Comparison of ENCODE assay signal across 40 cellular contexts in the genomic region with DNA sequence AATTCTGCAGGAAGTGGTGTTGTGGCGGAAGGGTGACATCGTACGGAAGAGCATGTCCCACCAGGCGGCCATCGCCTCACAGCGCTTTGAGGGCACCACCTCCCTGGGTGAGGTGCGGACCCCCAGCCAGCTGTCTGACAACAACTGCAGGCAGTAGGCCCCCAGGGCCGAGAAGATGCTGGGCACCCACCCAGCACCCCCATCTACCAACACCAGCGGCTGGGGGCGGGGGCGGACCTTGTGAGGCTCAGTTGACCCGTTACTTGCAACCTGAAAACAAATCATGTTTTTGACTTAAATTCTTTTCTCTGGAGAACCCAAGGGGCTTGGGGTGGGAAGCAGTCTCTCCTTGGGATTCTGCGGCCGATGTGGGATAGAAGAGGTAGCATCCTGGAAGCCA. TPM values are rescaled to one million over a fixed set of nuclear protein-coding genes. Genes with fewer than 3 reads are reported as not detected.
"Had no signal": no experiment of that assay in that cellular context is flagged by ENCODE, and none has a peak within 500 bp of the region (broad histone marks: within the 10 kb centered on the region; RNA-seq: fewer than 3 reads in every experiment).

No MANE protein-coding gene starts in this region.

- H3K27me3 Mint-ChIP-seq: activated CD4-positive, alpha-beta memory T cell treated with anti-CD3 and anti-CD28 coated beads, Interleukin-2, amount 10 ng/mL, durations not matched to agents 7 days and 5 days; activated CD4-positive, alpha-beta T cell treated with anti-CD3 and anti-CD28 coated beads for 36 hours; activated CD4-positive, alpha-beta T cell treated with anti-CD3 and anti-CD28 coated beads, Interleukin-2, amount 10 ng/mL, durations not matched to agents 7 days and 5 days; activated CD8-positive, alpha-beta memory T cell treated with anti-CD3 and anti-CD28 coated beads, Interleukin-2, amount 10 ng/mL, durations not matched to agents 7 days and 5 days; activated naive CD8-positive, alpha-beta T cell treated with anti-CD3 and anti-CD28 coated beads for 36 hours; activated T-cell treated with anti-CD3 and anti-CD28 coated beads, Interleukin-2, amount 50 U/mL, for 24 hours had no signal

- H3K4me3 Mint-ChIP-seq: activated CD4-positive, alpha-beta memory T cell treated with anti-CD3 and anti-CD28 coated beads, Interleukin-2, amount 10 ng/mL, durations not matched to agents 7 days and 5 days; activated CD4-positive, alpha-beta T cell treated with anti-CD3 and anti-CD28 coated beads for 36 hours; activated CD4-positive, alpha-beta T cell treated with anti-CD3 and anti-CD28 coated beads, Interleukin-2, amount 10 ng/mL, durations not matched to agents 7 days and 5 days; activated CD8-positive, alpha-beta memory T cell treated with anti-CD3 and anti-CD28 coated beads, Interleukin-2, amount 10 ng/mL, durations not matched to agents 7 days and 5 days; activated CD8-positive, alpha-beta T cell treated with anti-CD3 and anti-CD28 coated beads, Interleukin-2, amount 10 ng/mL, durations not matched to agents 7 days and 5 days; activated naive CD4-positive, alpha-beta T cell treated with anti-CD3 and anti-CD28 coated beads for 36 hours; activated naive CD8-positive, alpha-beta T cell treated with anti-CD3 and anti-CD28 coated beads for 36 hours; activated T-cell treated with anti-CD3 and anti-CD28 coated beads, Interleukin-2, amount 50 U/mL, for 24 hours; T-helper 1 cell treated with Interleukin-12 subunit alpha and Interleukin-12 subunit beta and Interleukin-4 antibody, amounts not matched to agents 30 μg/mL and 1 μg/mL, for 36 hours; T-helper 2 cell treated with Interferon-gamma antibody and Interleukin-4, amounts not matched to agents 5 μg/mL and 100 μg/mL, for 36 hours; WTC11 had no signal

- ATAC-seq: activated CD4-positive, alpha-beta T cell treated with anti-CD3 and anti-CD28 coated beads for 36 hours; activated CD4-positive, CD25-positive, alpha-beta regulatory T cell treated with anti-CD3 and anti-CD28 coated beads, Interleukin-2, amount 50 U/mL, for 24 hours; activated CD8-positive, alpha-beta memory T cell treated with anti-CD3 and anti-CD28 coated beads, Interleukin-2, amount 10 ng/mL, durations not matched to agents 7 days and 5 days; body of pancreas had no signal

- H3K27me3 ChIP-seq: adrenal gland, body of pancreas, brain microvascular endothelial cell, cardiac muscle cell had no signal

- H3K4me3 ChIP-seq: adrenal gland, body of pancreas, cardiac muscle cell had no signal

- DNase-seq: activated CD4-positive, alpha-beta memory T cell treated with anti-CD3 and anti-CD28 coated beads, Interleukin-2, amount 10 ng/mL, durations not matched to agents 7 days and 5 days; activated CD4-positive, alpha-beta T cell treated with anti-CD3 and anti-CD28 coated beads for 1 hour; activated CD4-positive, alpha-beta T cell treated with anti-CD3 and anti-CD28 coated beads for 36 hours; activated CD4-positive, alpha-beta T cell treated with anti-CD3 and anti-CD28 coated beads for 48 hours; activated CD4-positive, alpha-beta T cell treated with anti-CD3 and anti-CD28 coated beads, Interleukin-2, amount 10 ng/mL, durations not matched to agents 7 days and 5 days; activated CD4-positive, alpha-beta T cell treated with anti-CD3 and anti-CD28 coated beads, Interleukin-2, amount 50 U/mL, for 48 hours; activated CD4-positive, CD25-positive, alpha-beta regulatory T cell; activated CD8-positive, alpha-beta memory T cell treated with anti-CD3 and anti-CD28 coated beads for 24 hours; activated CD8-positive, alpha-beta memory T cell treated with anti-CD3 and anti-CD28 coated beads, Interleukin-2, amount 10 ng/mL, durations not matched to agents 7 days and 5 days; activated CD8-positive, alpha-beta memory T cell treated with anti-CD3 and anti-CD28 coated beads, Interleukin-2, amount 50 U/mL, for 48 hours; activated CD8-positive, alpha-beta T cell treated with anti-CD3 and anti-CD28 coated beads, Interleukin-2, amount 10 ng/mL, durations not matched to agents 7 days and 5 days; activated effector memory CD4-positive, alpha-beta T cell treated with Interleukin-2 at 50 U/mL for 16 hours; activated gamma-delta T cell treated with Interleukin-2 at 50 U/mL for 16 hours; activated naive CD4-positive, alpha-beta T cell; activated naive CD4-positive, alpha-beta T cell treated with anti-CD3 and anti-CD28 coated beads for 36 hours; activated naive CD4-positive, alpha-beta T cell treated with anti-CD3 and anti-CD28 coated beads, Interleukin-2, amount 50 U/mL, for 16 hours; activated naive CD8-positive, alpha-beta T cell treated with anti-CD3 and anti-CD28 coated beads for 36 hours; activated T-cell treated with anti-CD3 and anti-CD28 coated beads, Interleukin-2, amount 50 U/mL, for 24 hours; activated T-cell treated with anti-CD3 and anti-CD28 coated beads, Interleukin-2, amount 50 U/mL, for 48 hours; adrenal gland; amniotic stem cell; aorta; body of pancreas; brain microvascular endothelial cell; central memory CD4-positive, alpha-beta T cell; SW 1271; T-helper 1 cell; T-helper 2 cell; T-helper 9 cell; WERI-Rb-1 had no signal

- FAIRE-seq: astrocyte, bronchial epithelial cell, TTC549 had no signal

- H3K4me1 ChIP-seq: adrenal gland, body of pancreas had no signal

- H3K9me3 ChIP-seq: adrenal gland, body of pancreas had no signal

- H3K9me3 Mint-ChIP-seq: activated CD4-positive, alpha-beta memory T cell treated with anti-CD3 and anti-CD28 coated beads, Interleukin-2, amount 10 ng/mL, durations not matched to agents 7 days and 5 days; activated CD4-positive, alpha-beta T cell treated with anti-CD3 and anti-CD28 coated beads, Interleukin-2, amount 10 ng/mL, durations not matched to agents 7 days and 5 days; activated naive CD4-positive, alpha-beta T cell treated with anti-CD3 and anti-CD28 coated beads for 36 hours; activated naive CD4-positive, alpha-beta T cell treated with anti-CD3 and anti-CD28 coated beads, Interleukin-2, amount 50 U/mL, for 72 hours; activated naive CD8-positive, alpha-beta T cell treated with anti-CD3 and anti-CD28 coated beads for 36 hours; activated T-cell treated with anti-CD3 and anti-CD28 coated beads, Interleukin-2, amount 50 U/mL, for 24 hours; activated T-helper 2 cell treated with anti-CD3 and anti-CD28 coated beads, Interferon-gamma antibody, Interleukin-2, Interleukin-4, amounts not matched to agents 10 μg/mL and 5 μg/mL and 100 μg/mL, durations not matched to agents 14 hours and 24 hours and 36 hours; T-helper 1 cell treated with Interleukin-12 subunit alpha and Interleukin-12 subunit beta and Interleukin-4 antibody, amounts not matched to agents 30 μg/mL and 1 μg/mL, for 36 hours; T-helper 2 cell treated with Interferon-gamma antibody and Interleukin-4, amounts not matched to agents 5 μg/mL and 100 μg/mL, for 36 hours; WTC11 had no signal

- H3K27ac ChIP-seq: adrenal gland, body of pancreas, brain microvascular endothelial cell, cardiac muscle cell, WERI-Rb-1 had no signal

- H3K27ac Mint-ChIP-seq: activated CD4-positive, alpha-beta memory T cell treated with anti-CD3 and anti-CD28 coated beads, Interleukin-2, amount 10 ng/mL, durations not matched to agents 7 days and 5 days; activated CD4-positive, alpha-beta T cell treated with anti-CD3 and anti-CD28 coated beads for 36 hours; activated CD8-positive, alpha-beta T cell treated with anti-CD3 and anti-CD28 coated beads, Interleukin-2, amount 10 ng/mL, durations not matched to agents 7 days and 5 days; activated naive CD4-positive, alpha-beta T cell treated with anti-CD3 and anti-CD28 coated beads for 36 hours; activated naive CD8-positive, alpha-beta T cell treated with anti-CD3 and anti-CD28 coated beads for 36 hours; activated T-helper 2 cell treated with anti-CD3 and anti-CD28 coated beads, Interferon-gamma antibody, Interleukin-2, Interleukin-4, amounts not matched to agents 10 μg/mL and 5 μg/mL and 100 μg/mL, durations not matched to agents 14 hours and 24 hours and 36 hours; T-helper 1 cell treated with Interleukin-12 subunit alpha and Interleukin-12 subunit beta and Interleukin-4 antibody, amounts not matched to agents 30 μg/mL and 1 μg/mL, for 36 hours; T-helper 2 cell treated with Interferon-gamma antibody and Interleukin-4, amounts not matched to agents 5 μg/mL and 100 μg/mL, for 36 hours; WTC11 had no signal

RNA-seq across cellular contexts. Expression of a gene that starts 30.7 kb away (rescaled TPM):
- total RNA-seq: aorta, cardiac muscle cell had no signal
- polyA plus RNA-seq: aorta, cardiac muscle cell had no signal
